Comparison of ENCODE assay signal across 8 cellular contexts in genomic region chr11:798093-798713, GRCh38. TPM values are rescaled to one million over a fixed set of nuclear protein-coding genes. Genes with fewer than 3 reads are reported as not detected.
DNase-seq lines count a peak whose midpoint lies in the region; ATAC-seq, FAIRE-seq and TF ChIP-seq lines count a peak whose summit lies in the region.

Gene SLC25A22, minus strand, starts transcription at chr11:798281. Its CDS starts 3,275 bp downstream, at chr11:795006.

- DNase-seq in GM12891 (ENCODE audit: insufficient read length, low spot score) (peak; percentile 99), NCI-H1092 treated with DMSO at 0.1 percent for 48 hours (lab: John Stamatoyannopoulos, UW) (peak; percentile 75), T-helper 9 cell (peak; percentile 81), astrocyte of the cerebellum (ENCODE audit: low read depth) (no peak), hypothalamus (lab: John Stamatoyannopoulos, UW) (peak in 44 of 51 donors; percentile 36 to 86 (median 70)), sigmoid colon (no peak), GOT3 (lab: John Stamatoyannopoulos, UW) (no peak)

- H3K4me3 ChIP-seq in astrocyte of the cerebellum (ENCODE audit: low read depth, low read length) (peak within 1 kb of the TSS; percentile 78), sigmoid colon (peak within 1 kb of the TSS; percentile 49 to 65 (median 56))

- in situ Hi-C loops in astrocyte of the cerebellum (cut with HindIII; ENCODE audit: low sequenced_read_pairs), result no loop called here

- H3K27ac ChIP-seq in sigmoid colon, result peak within 1 kb of the TSS; percentile 84 to 93 (median 90)

- TF ChIP-seq CTCF in astrocyte of the cerebellum (IDR thresholded peaks at IDR 0.05; ENCODE audit: low read depth, low read length, missing control alignments) (peak; percentile 66), sigmoid colon (IDR thresholded peaks at IDR 0.05) (peak; percentile 42 to 82 (median 66))

- H3K9me3 ChIP-seq in sigmoid colon, result no peaks in the 10 kb centered on the region

- TF ChIP-seq EP300 in sigmoid colon (IDR thresholded peaks at IDR 0.05), result no peak

- H3K4me1 ChIP-seq in sigmoid colon, result peaks cover 0 to 38% (median 31%) of the 10 kb centered on the region in 4 donors

- ATAC-seq in HG02610 (IDR thresholded peaks at IDR 0.05; ENCODE audit: unreplicated experiment), result peak; percentile 61

- peaks cover 0 to 41% (median 3%) of the 10 kb centered on the region in 4 donors for H3K36me3 ChIP-seq in sigmoid colon

- intact Hi-C loops in sigmoid colon (cut with DNase I), result loop anchor here (5.0 kb wide), 2 partner anchors 51 to 101 kb away; partner anchors contain the start of genes DEAF1, TALDO1 and TMEM80

- H3K27me3 ChIP-seq in sigmoid colon, result no peaks in the 10 kb centered on the region

- FAIRE-seq in GM12891 (lab: Jason Lieb, UNC), result peak; percentile 99

- TF ChIP-seq POLR2A in GM12891 (IDR thresholded peaks at IDR 0.05; ENCODE audit: low read depth, low read length) (no peak; the same call in 1 of the 2 replicates), sigmoid colon (IDR thresholded peaks at IDR 0.05) (no peak)

- 2 to 3% methylated on average over 69 of the region's 69 CpGs for WGBS in sigmoid colon, 2 donors

TF ChIP-seq in GM12891, 5 proteins besides CTCF, POLR2A, EP300 and RAD21:
- TF ChIP-seq TAF1 (IDR thresholded peaks at IDR 0.05; ENCODE audit: low read depth, low read length), result no peak
- TF ChIP-seq POLR2AphosphoS5 (IDR thresholded peaks at IDR 0.05; ENCODE audit: low read depth, low read length), result no peak
- no peak for TF ChIP-seq SPI1 (IDR thresholded peaks at IDR 0.05; ENCODE audit: low read depth, low read length)
- no peak for TF ChIP-seq PAX5 (IDR thresholded peaks at IDR 0.05; ENCODE audit: insufficient read depth, low read length, severe bottlenecking)
- no peak for TF ChIP-seq POU2F2 (IDR thresholded peaks at IDR 0.05; ENCODE audit: low read depth, low read length)

RNA-seq across cellular contexts. Expression of gene SLC25A22, which starts in this region (rescaled TPM):
- polyA plus RNA-seq in GM12891 (2012; ENCODE audit: low read depth, missing spikeins), result 8.2 TPM
- 1 to 10 TPM; 3.8 to 7.2 (median 5.4) TPM for total RNA-seq in sigmoid colon
- 10 to 100 TPM in 1 of 3 donors, 1 to 10 TPM in 2; 7.8 to 26.4 (median 9.7) TPM for polyA plus RNA-seq in sigmoid colon

Comparison
In these comparisons a context has a peak if more than half of its experiments do, and no peak if none do; other contexts are left out.
1. DNase-seq: peak in GM12891 (single experiment), NCI-H1092 treated with DMSO at 0.1 percent for 48 hours (single experiment), T-helper 9 cell (single experiment) and hypothalamus (44 of 51); none in astrocyte of the cerebellum (single experiment), sigmoid colon (single experiment) and GOT3 (single experiment).